8 cellular contexts compared by ENCODE assay signal in genomic region chr20:62805365-62805710, GRCh38. TPM values are rescaled to one million over a fixed set of nuclear protein-coding genes. Genes with fewer than 3 reads are reported as not detected.
DNase-seq lines count a peak whose midpoint lies in the region; ATAC-seq and TF ChIP-seq lines count a peak whose summit lies in the region.

No MANE protein-coding gene starts in this region.

- H3K9me2 ChIP-seq in GM23338 (ENCODE audit: insufficient read depth): no peaks in the 10 kb centered on the region

- peaks cover 9% of the 10 kb centered on the region; the same call in 1 of the 2 replicates for H3K79me2 ChIP-seq in GM23338 (replicated peaks; ENCODE audit: insufficient read depth)

- H3F3A ChIP-seq in GM23338 (replicated peaks; ENCODE audit: low read depth): peaks cover 12% of the 10 kb centered on the region; the same call in 1 of the 2 replicates

- H3K9me3 Mint-ChIP-seq in GM23338: no peaks in the 10 kb centered on the region
- no peaks in the 10 kb centered on the region for H3K9me3 Mint-ChIP-seq in activated CD4-positive, alpha-beta memory T cell treated with anti-CD3 and anti-CD28 coated beads, Interleukin-2, amount 10 ng/mL, durations not matched to agents 7 days and 5 days

- H3K27me3 ChIP-seq in GM23338 (ENCODE audit: insufficient read depth): peaks cover 8% of the 10 kb centered on the region; the same call in 1 of the 2 replicates

- CTCF ChIA-PET in activated CD4-positive, alpha-beta memory T cell treated with anti-CD3 and anti-CD28 coated beads, Interleukin-2, amount 10 ng/mL, durations not matched to agents 7 days and 5 days (lab: Charles Lee): interaction anchor here (0.9 to 1.6 kb wide), 2 partner anchors 9 to 11 kb away, joined by 3 read pairs; partner anchors contain the start of gene MRGBP

- peaks cover 36% of the 10 kb centered on the region for H3K27me3 Mint-ChIP-seq in GM23338 (ENCODE audit: insufficient read depth, low read depth, poor library complexity)
- no peaks in the 10 kb centered on the region for H3K27me3 Mint-ChIP-seq in activated CD4-positive, alpha-beta memory T cell treated with anti-CD3 and anti-CD28 coated beads, Interleukin-2, amount 10 ng/mL, durations not matched to agents 7 days and 5 days

- peak; percentile 55 for ATAC-seq in GM23338
- ATAC-seq in GM21737 (IDR thresholded peaks at IDR 0.05; ENCODE audit: unreplicated experiment): no peak
- ATAC-seq in GM21367 (IDR thresholded peaks at IDR 0.05; ENCODE audit: unreplicated experiment): no peak

- no peak overlapping the region for H3K27ac Mint-ChIP-seq in GM23338
- H3K27ac Mint-ChIP-seq in activated CD4-positive, alpha-beta memory T cell treated with anti-CD3 and anti-CD28 coated beads, Interleukin-2, amount 10 ng/mL, durations not matched to agents 7 days and 5 days: peak overlapping the region; percentile 54

- peaks cover 9% of the 10 kb centered on the region; the same call in 1 of the 3 replicates for H3K4me1 Mint-ChIP-seq in GM23338
- peaks cover 30% of the 10 kb centered on the region for H3K4me1 Mint-ChIP-seq in activated CD4-positive, alpha-beta memory T cell treated with anti-CD3 and anti-CD28 coated beads, Interleukin-2, amount 10 ng/mL, durations not matched to agents 7 days and 5 days

- H3K4me3 ChIP-seq in GM23338 (peak overlapping the region; percentile 76), skin epidermis (peak overlapping the region; percentile 74 to 99 (median 86))

- DNase-seq in AG08396 (ENCODE audit: low spot score) (peak; percentile 57), GM23338 (ENCODE audit: low spot score) (peak; percentile 62), hepatic stellate cell (ENCODE audit: low spot score) (peak; percentile 69), NCI-H524 (lab: John Stamatoyannopoulos, UW) (no peak)
- peak; percentile 29 for DNase-seq in activated CD4-positive, alpha-beta memory T cell treated with anti-CD3 and anti-CD28 coated beads, Interleukin-2, amount 10 ng/mL, durations not matched to agents 7 days and 5 days

- peak overlapping the region; percentile 70 for H3K4me3 Mint-ChIP-seq in GM23338
- peak overlapping the region; percentile 82 for H3K4me3 Mint-ChIP-seq in activated CD4-positive, alpha-beta memory T cell treated with anti-CD3 and anti-CD28 coated beads, Interleukin-2, amount 10 ng/mL, durations not matched to agents 7 days and 5 days

- peaks cover 17% of the 10 kb centered on the region for H3K36me3 Mint-ChIP-seq in GM23338 (ENCODE audit: low read depth)
- peaks cover 36% of the 10 kb centered on the region for H3K36me3 Mint-ChIP-seq in activated CD4-positive, alpha-beta memory T cell treated with anti-CD3 and anti-CD28 coated beads, Interleukin-2, amount 10 ng/mL, durations not matched to agents 7 days and 5 days (ENCODE audit: low read depth)

- H3K27ac ChIP-seq in GM23338 (ENCODE audit: low read depth): no peak overlapping the region
- H3K27ac ChIP-seq in skin epidermis: peak overlapping the region; percentile 84 to 98 (median 93)

- peaks cover 2% of the 10 kb centered on the region; the same call in 1 of the 2 replicates for H3K36me3 ChIP-seq in GM23338 (ENCODE audit: insufficient read depth)

- TF ChIP-seq CTCF in GM23338 (conservative IDR thresholded peaks at IDR 0.05; ENCODE audit: low read depth in 2 of 2): no peak

- H4K20me1 ChIP-seq in GM23338 (replicated peaks; ENCODE audit: insufficient read depth): peaks cover 7% of the 10 kb centered on the region

- H3K4me1 ChIP-seq in GM23338 (ENCODE audit: insufficient read depth): peaks cover 10% of the 10 kb centered on the region; the same call in 1 of the 2 replicates

- H3K4me2 ChIP-seq in GM23338: peak overlapping the region; percentile 88

- POLR2A ChIA-PET in activated CD4-positive, alpha-beta memory T cell treated with anti-CD3 and anti-CD28 coated beads, Interleukin-2, amount 10 ng/mL, durations not matched to agents 7 days and 5 days (lab: Charles Lee): interaction anchor here (1.2 to 3.9 kb wide), 5 partner anchors 9 to 163 kb away, joined by 4 to 33 read pairs (median 7); partner anchors contain the start of genes MRGBP and SLCO4A1

- H2AFZ ChIP-seq in GM23338: no peak overlapping the region

TF ChIP-seq in GM23338, 12 proteins besides CTCF, POLR2A, EP300 and RAD21 (continues in another document):
- TF ChIP-seq EZH2phosphoT487 (IDR thresholded peaks at IDR 0.05; ENCODE audit: unreplicated experiment) (no peak), POLR2AphosphoS5 (IDR thresholded peaks at IDR 0.05; ENCODE audit: low read depth) (no peak), NANOG (IDR thresholded peaks at IDR 0.05; ENCODE audit: borderline replicate concordance) (no peak), CREB1 (CRISPR knock-in tag; IDR thresholded peaks at IDR 0.05; ENCODE audit: low read depth) (no peak), JUNB (IDR thresholded peaks at IDR 0.05; ENCODE audit: unreplicated experiment) (no peak), ETS1 (IDR thresholded peaks at IDR 0.05) (no peak)

RNA-seq across cellular contexts. Expression of gene OGFR, which starts 0.7 kb away (rescaled TPM):
- 48.8 and 50.6 TPM in 2 replicates for total RNA-seq in GM23338 (2014; rRNA removed; shearing (Covaris generic))
- polyA plus RNA-seq in GM23338 (2016; fragmentation: Nextera tagmentation; extraction: Ambion mirVana): 9.6 and 12.3 TPM in 2 replicates
- 10 to 100 TPM; 71.1 to 73.4 TPM for total RNA-seq in activated CD4-positive, alpha-beta memory T cell treated with anti-CD3 and anti-CD28 coated beads, Interleukin-2, amount 10 ng/mL, durations not matched to agents 7 days and 5 days

RNA-seq across cellular contexts. Expression of gene MRGBP, which starts 9.1 kb away (rescaled TPM):
- 24.3 and 26.0 TPM in 2 replicates for total RNA-seq in GM23338 (2014; rRNA removed; shearing (Covaris generic))
- polyA plus RNA-seq in GM23338 (2016; fragmentation: Nextera tagmentation; extraction: Ambion mirVana): 19.7 and 20.9 TPM in 2 replicates
- 10 to 100 TPM; 14.9 to 15.8 TPM for total RNA-seq in activated CD4-positive, alpha-beta memory T cell treated with anti-CD3 and anti-CD28 coated beads, Interleukin-2, amount 10 ng/mL, durations not matched to agents 7 days and 5 days

RNA-seq across cellular contexts. Expression of gene COL9A3, which starts 11.5 kb away (rescaled TPM):
- 110 and 113 TPM in 2 replicates for total RNA-seq in GM23338 (2014; rRNA removed; shearing (Covaris generic))
- 74.9 and 79.4 TPM in 2 replicates for polyA plus RNA-seq in GM23338 (2016; fragmentation: Nextera tagmentation; extraction: Ambion mirVana)
- total RNA-seq in activated CD4-positive, alpha-beta memory T cell treated with anti-CD3 and anti-CD28 coated beads, Interleukin-2, amount 10 ng/mL, durations not matched to agents 7 days and 5 days: not detected

RNA-seq across cellular contexts. Expression of gene TCFL5, which starts 56.3 kb away (rescaled TPM):
- total RNA-seq in GM23338 (2014; rRNA removed; shearing (Covaris generic)): 18.8 and 19.3 TPM in 2 replicates
- 5.4 and 5.8 TPM in 2 replicates for polyA plus RNA-seq in GM23338 (2016; fragmentation: Nextera tagmentation; extraction: Ambion mirVana)
- total RNA-seq in activated CD4-positive, alpha-beta memory T cell treated with anti-CD3 and anti-CD28 coated beads, Interleukin-2, amount 10 ng/mL, durations not matched to agents 7 days and 5 days: 1 to 10 TPM; 6.0 to 6.2 TPM

Comparison
In these comparisons a context has a peak if more than half of its experiments do, and no peak if none do; other contexts are left out.
1. DNase-seq: peak in AG08396 (single experiment), GM23338 (single experiment), activated CD4-positive, alpha-beta memory T cell treated with anti-CD3 and anti-CD28 coated beads, Interleukin-2, amount 10 ng/mL, durations not matched to agents 7 days and 5 days (single experiment) and hepatic stellate cell (single experiment); none in NCI-H524 (0 of 2).
2. RNA of gene COL9A3, which starts 11.5 kb away (total RNA-seq): 110 to 113 TPM in GM23338; not detected in activated CD4-positive, alpha-beta memory T cell treated with anti-CD3 and anti-CD28 coated beads, Interleukin-2, amount 10 ng/mL, durations not matched to agents 7 days and 5 days; every median in the first group is over 10 times any median in the second.